12 cellular contexts compared by ENCODE assay signal in genomic region chr3:9945358-9945757, GRCh38. TPM values are rescaled to one million over a fixed set of nuclear protein-coding genes. Genes with fewer than 3 reads are reported as not detected.
DNase-seq lines count a peak whose midpoint lies in the region; TF ChIP-seq lines count a peak whose summit lies in the region.
"Had no signal": no experiment of that assay in that cellular context is flagged by ENCODE, and none has a peak within 500 bp of the region (broad histone marks: within the 10 kb centered on the region; RNA-seq: fewer than 3 reads in every experiment).

No MANE protein-coding gene starts in this region.

- H3K4me3 ChIP-seq in OCI-LY7 (ENCODE audit: low read depth, low read length, poor library complexity, severe bottlenecking) = no peak overlapping the region
- peak overlapping the region; percentile 79 for H3K4me3 ChIP-seq in endodermal cell (ENCODE audit: low read length)
- no peak overlapping the region for H3K4me3 ChIP-seq in sigmoid colon
- H3K4me3 ChIP-seq in tibial nerve = no peak overlapping the region

- TF ChIP-seq CTCF in OCI-LY7 (conservative IDR thresholded peaks at IDR 0.05; ENCODE audit: low read length) = no peak
- TF ChIP-seq CTCF in endodermal cell (conservative IDR thresholded peaks at IDR 0.05) = no peak
- TF ChIP-seq CTCF in sigmoid colon (IDR thresholded peaks at IDR 0.05) = no peak
- TF ChIP-seq CTCF in tibial nerve (IDR thresholded peaks at IDR 0.05) = no peak

- no peak for TF ChIP-seq EP300 in sigmoid colon (IDR thresholded peaks at IDR 0.05)
- TF ChIP-seq EP300 in tibial nerve (IDR thresholded peaks at IDR 0.05) = no peak

- H3K36me3 Mint-ChIP-seq in activated naive CD4-positive, alpha-beta T cell treated with anti-CD3 and anti-CD28 coated beads for 36 hours (ENCODE audit: low read depth) = peaks cover 6% of the 10 kb centered on the region
- peaks cover 27% of the 10 kb centered on the region for H3K36me3 Mint-ChIP-seq in endodermal cell (ENCODE audit: low read depth)

- WGBS in endodermal cell (ENCODE audit: insufficient coverage in 1 of 2, insufficient read length in 1 of 2), 2 experiments = 94 to 100% methylated on average over 8 to 10 of the region's 10 CpGs
- 83 to 89% methylated on average over 10 of the region's 10 CpGs for WGBS in sigmoid colon, 2 donors
- WGBS in tibial nerve, 2 donors = 81 to 85% methylated on average over 10 of the region's 10 CpGs

- H3K9me3 ChIP-seq in OCI-LY7 (ENCODE audit: low read length) (no peaks in the 10 kb centered on the region), endodermal cell (ENCODE audit: control insufficient read depth, low read length) (no peaks in the 10 kb centered on the region), sigmoid colon (no peaks in the 10 kb centered on the region), tibial nerve (no peaks in the 10 kb centered on the region)

- no peak overlapping the region for H3K4me2 ChIP-seq in OCI-LY7 (ENCODE audit: low read length)

- no peak overlapping the region for H3K9ac ChIP-seq in endodermal cell (ENCODE audit: extremely low read depth, low read length, poor library complexity, severe bottlenecking)

- H3K27ac ChIP-seq in OCI-LY7 (ENCODE audit: low read depth, low read length, poor library complexity, severe bottlenecking) = no peak overlapping the region
- H3K27ac ChIP-seq in endodermal cell (ENCODE audit: low read depth, low read length) = no peak overlapping the region
- H3K27ac ChIP-seq in sigmoid colon = peak overlapping the region in 3 of 4 donors; percentile 82 to 91 (median 88)
- H3K27ac ChIP-seq in tibial nerve = no peak overlapping the region

- H3K9me3 Mint-ChIP-seq in activated naive CD4-positive, alpha-beta T cell treated with anti-CD3 and anti-CD28 coated beads for 36 hours = no peaks in the 10 kb centered on the region
- no peaks in the 10 kb centered on the region for H3K9me3 Mint-ChIP-seq in endodermal cell

- H3K36me3 ChIP-seq in OCI-LY7 (ENCODE audit: insufficient read depth, low read length) = peaks cover 6% of the 10 kb centered on the region
- H3K36me3 ChIP-seq in endodermal cell (ENCODE audit: control insufficient read depth, insufficient read depth, low read length) = peaks cover 7% of the 10 kb centered on the region
- H3K36me3 ChIP-seq in sigmoid colon = peaks cover 6 to 33% (median 7%) of the 10 kb centered on the region in 4 donors
- H3K36me3 ChIP-seq in tibial nerve = peaks cover 0 to 59% (median 0%) of the 10 kb centered on the region in 3 donors

- CTCF ChIA-PET in activated naive CD4-positive, alpha-beta T cell treated with anti-CD3 and anti-CD28 coated beads for 36 hours (lab: Charles Lee) = interaction anchor here (0.7 to 1.8 kb wide), 2 partner anchors 12 to 13 kb away, joined by 3 to 18 read pairs; partner anchors contain the start of gene CRELD1
- CTCF ChIA-PET in OCI-LY7 (lab: Charles Lee; ENCODE audit: unreplicated experiment) = no interaction called here

- H3K27me3 Mint-ChIP-seq in activated naive CD4-positive, alpha-beta T cell treated with anti-CD3 and anti-CD28 coated beads for 36 hours (ENCODE audit: low read depth) = no peaks in the 10 kb centered on the region
- peaks cover 8% of the 10 kb centered on the region for H3K27me3 Mint-ChIP-seq in endodermal cell (ENCODE audit: insufficient read depth)

- peak overlapping the region; percentile 52 for H3K4me3 Mint-ChIP-seq in activated naive CD4-positive, alpha-beta T cell treated with anti-CD3 and anti-CD28 coated beads for 36 hours
- peak overlapping the region; percentile 64 for H3K4me3 Mint-ChIP-seq in endodermal cell

- no peak for DNase-seq in activated naive CD4-positive, alpha-beta T cell treated with anti-CD3 and anti-CD28 coated beads for 36 hours
- no peak for DNase-seq in activated naive CD4-positive, alpha-beta T cell treated with Interleukin-2 at 50 U/mL for 16 hours
- DNase-seq in OCI-LY7 (ENCODE audit: low spot score) = no peak
- no peak for DNase-seq in endodermal cell
- no peak for DNase-seq in sigmoid colon
- no peak for DNase-seq in tibial nerve (ENCODE audit: low spot score in 2 of 2)
- no peak for DNase-seq in HuH-7.5 (ENCODE audit: low spot score)
- no peak for DNase-seq in HUDEP-2 (lab: John Stamatoyannopoulos, UW; ENCODE audit: unreplicated experiment in 76 of 76)
- DNase-seq: activated CD4-positive, alpha-beta T cell treated with anti-CD3 and anti-CD28 coated beads, Interleukin-2, amount 50 U/mL, for 48 hours; foreskin melanocyte; KBM-7; NCI-H1930 had no signal

- H3K27me3 ChIP-seq in endodermal cell (ENCODE audit: control insufficient read depth, insufficient read depth, low read length, poor library complexity, severe bottlenecking) (no peaks in the 10 kb centered on the region), sigmoid colon (no peaks in the 10 kb centered on the region), tibial nerve (no peaks in the 10 kb centered on the region)

- POLR2A ChIA-PET in OCI-LY7 (lab: Charles Lee) = no interaction called here

- H3K9me2 ChIP-seq in OCI-LY7 (ENCODE audit: insufficient read depth, low read length) = no peaks in the 10 kb centered on the region

- TF ChIP-seq POLR2A in sigmoid colon (IDR thresholded peaks at IDR 0.05) = no peak
- TF ChIP-seq POLR2A in tibial nerve (IDR thresholded peaks at IDR 0.05) = no peak

- BruUV-seq in OCI-LY7 (replicated peaks; lab: Mats Ljungman, UMichigan) = TSS peak; percentile 43

- H4K20me1 ChIP-seq in OCI-LY7 (ENCODE audit: insufficient read depth, low read length) = no peaks in the 10 kb centered on the region

- no peak overlapping the region for H3K27ac Mint-ChIP-seq in activated naive CD4-positive, alpha-beta T cell treated with anti-CD3 and anti-CD28 coated beads for 36 hours
- no peak overlapping the region for H3K27ac Mint-ChIP-seq in endodermal cell

- peaks cover 8% of the 10 kb centered on the region for H3K4me1 Mint-ChIP-seq in activated naive CD4-positive, alpha-beta T cell treated with anti-CD3 and anti-CD28 coated beads for 36 hours (ENCODE audit: low read depth)
- no peaks in the 10 kb centered on the region for H3K4me1 Mint-ChIP-seq in endodermal cell

- no peaks in the 10 kb centered on the region for H3K79me2 ChIP-seq in OCI-LY7 (ENCODE audit: insufficient read depth, low read depth, low read length)

- no peaks in the 10 kb centered on the region for H3K4me1 ChIP-seq in OCI-LY7 (ENCODE audit: insufficient read depth, low read length, poor library complexity, severe bottlenecking)
- H3K4me1 ChIP-seq in endodermal cell (ENCODE audit: control insufficient read depth, insufficient read depth, low read length) = no peaks in the 10 kb centered on the region
- H3K4me1 ChIP-seq in sigmoid colon = peaks cover 0 to 27% (median 17%) of the 10 kb centered on the region in 4 donors
- peaks cover 0 to 26% (median 5%) of the 10 kb centered on the region in 4 donors for H3K4me1 ChIP-seq in tibial nerve

- intact Hi-C loops in activated naive CD4-positive, alpha-beta T cell treated with anti-CD3 and anti-CD28 coated beads for 36 hours (cut with micrococcal nuclease) = no loop called here
- intact Hi-C loops in OCI-LY7 (cut with micrococcal nuclease; ENCODE audit: unreplicated experiment) = no loop called here
- intact Hi-C loops in sigmoid colon (cut with DNase I) = loop anchor here (5.0 kb wide), 4 partner anchors 42 to 228 kb away; partner anchors contain the start of genes EMC3 and FANCD2

- H2AFZ ChIP-seq in OCI-LY7 (ENCODE audit: low read length) = no peak overlapping the region

RNA-seq across cellular contexts. Expression of gene PRRT3, which starts 6.8 kb away (rescaled TPM):
- 1 to 10 TPM; 5.8 to 6.7 TPM for total RNA-seq in activated naive CD4-positive, alpha-beta T cell treated with anti-CD3 and anti-CD28 coated beads for 36 hours
- 1.4 and 2.1 TPM in 2 replicates for total RNA-seq in OCI-LY7 (2014; rRNA removed; shearing (Covaris generic))
- 4.1 and 4.3 TPM in 2 replicates for total RNA-seq in OCI-LY7 (2022)
- total RNA-seq in endodermal cell = 10 to 100 TPM in 1 of 2 donors, 1 to 10 TPM in 1; 7.4 to 11.3 TPM
- 6.6 TPM for polyA plus RNA-seq in endodermal cell (2013, experiment 1 of 2)
- polyA plus RNA-seq in endodermal cell (2013, experiment 2 of 2) = 5.5 TPM
- 1 to 10 TPM; 1.5 to 2.6 (median 2.2) TPM for total RNA-seq in sigmoid colon
- under 1 TPM; 0.46 to 0.90 (median 0.60) TPM for polyA plus RNA-seq in sigmoid colon
- 1 to 10 TPM; 2.2 to 3.3 (median 2.7) TPM for total RNA-seq in tibial nerve

RNA-seq across cellular contexts. Expression of gene CRELD1, which starts 11.7 kb away (rescaled TPM):
- 10 to 100 TPM; 15.7 to 19.9 TPM for total RNA-seq in activated naive CD4-positive, alpha-beta T cell treated with anti-CD3 and anti-CD28 coated beads for 36 hours
- total RNA-seq in OCI-LY7 (2014; rRNA removed; shearing (Covaris generic)) = 23.4 and 28.6 TPM in 2 replicates
- total RNA-seq in OCI-LY7 (2022) (20.9 and 21.6 TPM in 2 replicates), endodermal cell (10 to 100 TPM; 35.7 to 43.2 TPM), sigmoid colon (10 to 100 TPM; 31.4 to 67.8 (median 54.7) TPM), tibial nerve (10 to 100 TPM; 18.2 to 54.9 (median 27.5) TPM)
- 36.2 TPM for polyA plus RNA-seq in endodermal cell (2013, experiment 1 of 2)
- polyA plus RNA-seq in endodermal cell (2013, experiment 2 of 2) = 33.2 TPM
- 10 to 100 TPM in 1 of 3 donors, 1 to 10 TPM in 2; 4.8 to 33.7 (median 6.7) TPM for polyA plus RNA-seq in sigmoid colon

RNA-seq across cellular contexts. Expression of gene IL17RC, which starts 28.5 kb away (rescaled TPM):
- total RNA-seq in activated naive CD4-positive, alpha-beta T cell treated with anti-CD3 and anti-CD28 coated beads for 36 hours = under 1 TPM; 0.21 to 0.44 TPM
- total RNA-seq in OCI-LY7 (2014; rRNA removed; shearing (Covaris generic)) = 0.73 TPM in 1 of 2 replicates, not detected in the other
- total RNA-seq in OCI-LY7 (2022) (0.23 TPM in 1 of 2 replicates, not detected in the other), endodermal cell (10 to 100 TPM; 15.7 to 19.0 TPM), sigmoid colon (10 to 100 TPM; 57.8 to 88.9 (median 66.3) TPM), tibial nerve (10 to 100 TPM; 60.4 to 68.4 (median 65.1) TPM)
- polyA plus RNA-seq in endodermal cell (2013, experiment 1 of 2) = 10.4 TPM
- 11.9 TPM for polyA plus RNA-seq in endodermal cell (2013, experiment 2 of 2)
- polyA plus RNA-seq in sigmoid colon = 10 to 100 TPM in 2 of 3 donors, 1 to 10 TPM in 1; 9.9 to 36.5 (median 13.8) TPM

RNA-seq across cellular contexts. Expression of gene EMC3, which starts 41.3 kb away (rescaled TPM):
- total RNA-seq in activated naive CD4-positive, alpha-beta T cell treated with anti-CD3 and anti-CD28 coated beads for 36 hours = 10 to 100 TPM; 28.4 to 32.0 TPM
- 16.1 and 30.6 TPM in 2 replicates for total RNA-seq in OCI-LY7 (2014; rRNA removed; shearing (Covaris generic))
- total RNA-seq in OCI-LY7 (2022) = 31.7 and 33.4 TPM in 2 replicates
- total RNA-seq in endodermal cell = 10 to 100 TPM; 35.6 to 45.3 TPM
- polyA plus RNA-seq in endodermal cell (2013, experiment 1 of 2) = 67.0 TPM
- polyA plus RNA-seq in endodermal cell (2013, experiment 2 of 2) = 56.8 TPM
- total RNA-seq in sigmoid colon = 10 to 100 TPM; 37.1 to 95.7 (median 45.2) TPM
- polyA plus RNA-seq in sigmoid colon = 10 to 100 TPM; 20.6 to 76.4 (median 24.6) TPM
- 10 to 100 TPM; 16.1 to 30.6 (median 25.1) TPM for total RNA-seq in tibial nerve

RNA-seq across cellular contexts. Expression of gene IL17RE, which starts 42.7 kb away (rescaled TPM):
- total RNA-seq in activated naive CD4-positive, alpha-beta T cell treated with anti-CD3 and anti-CD28 coated beads for 36 hours = under 1 TPM; 0.24 to 0.25 TPM
- 0.06 TPM in 1 of 2 replicates, not detected in the other for total RNA-seq in OCI-LY7 (2014; rRNA removed; shearing (Covaris generic))
- 0.53 and 1.1 TPM in 2 replicates for total RNA-seq in OCI-LY7 (2022)
- total RNA-seq in endodermal cell = 1 to 10 TPM; 1.2 to 1.6 TPM
- polyA plus RNA-seq in endodermal cell (2013, experiment 1 of 2) = 0.85 TPM
- 0.75 TPM for polyA plus RNA-seq in endodermal cell (2013, experiment 2 of 2)
- 1 to 10 TPM in 2 of 4 donors, under 1 TPM in 2; 0.68 to 2.5 (median 1.3) TPM for total RNA-seq in sigmoid colon
- polyA plus RNA-seq in sigmoid colon = 10 to 100 TPM; 11.4 to 46.3 (median 12.7) TPM
- 10 to 100 TPM in 1 of 4 donors, 1 to 10 TPM in 2, under 1 TPM in 1; 0.59 to 10.1 (median 5.6) TPM for total RNA-seq in tibial nerve

Comparison
In these comparisons a context has a peak if more than half of its experiments do, and no peak if none do; other contexts are left out.
1. H3K27ac ChIP-seq: peak in sigmoid colon (3 of 4); none in OCI-LY7 (single experiment), endodermal cell (single experiment) and tibial nerve (0 of 4).
2. RNA of gene IL17RC, which starts 28.5 kb away (total RNA-seq): 57.8 to 88.9 TPM in sigmoid colon, 60.4 to 68.4 TPM in tibial nerve and 15.7 to 19.0 TPM in endodermal cell; 0.23 to 0.73 TPM in OCI-LY7 and 0.21 to 0.44 TPM in activated naive CD4-positive, alpha-beta T cell treated with anti-CD3 and anti-CD28 coated beads for 36 hours; every median in the first group is over 4 times any median in the second.